Comparison of ENCODE assay signal across 12 cellular contexts in the genomic region with DNA sequence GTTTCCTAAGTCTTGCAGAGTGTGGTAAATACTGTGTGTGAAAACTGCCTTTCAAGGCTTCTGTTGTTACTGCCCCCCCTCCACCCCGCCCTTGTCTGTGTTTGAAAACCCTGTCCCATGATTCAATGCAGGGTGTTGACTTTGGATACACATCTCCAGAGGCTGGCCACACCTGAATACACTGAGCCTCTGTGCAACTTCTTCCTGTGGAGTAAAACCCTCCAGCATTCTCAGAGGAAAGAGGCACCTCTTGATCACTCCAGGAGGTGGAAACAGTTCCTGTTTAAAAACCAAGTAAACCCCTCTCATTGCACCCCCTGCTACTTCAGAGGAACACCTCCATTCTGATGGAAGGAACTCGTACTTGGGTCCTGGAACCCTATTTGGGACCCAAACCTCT.
DNase-seq lines count a peak whose midpoint lies in the region; ATAC-seq and TF ChIP-seq lines count a peak whose summit lies in the region.
"Had no signal": no experiment of that assay in that cellular context is flagged by ENCODE, and none has a peak within 500 bp of the region (broad histone marks: within the 10 kb centered on the region; RNA-seq: fewer than 3 reads in every experiment).

No MANE protein-coding gene starts in this region.

- WGBS in stomach, 5 donors = 15 to 47% (median 45%) methylated on average over 2 of the region's 2 CpGs

- no peaks in the 10 kb centered on the region for H3K36me3 ChIP-seq in stomach

- TF ChIP-seq CTCF in RWPE1 (conservative IDR thresholded peaks at IDR 0.05; ENCODE audit: low read depth) (no peak), stomach (IDR thresholded peaks at IDR 0.05) (peak in 1 of 7 experiments; percentile 12)

- POLR2A ChIA-PET in activated CD4-positive, alpha-beta T cell treated with anti-CD3 and anti-CD28 coated beads for 36 hours (lab: Charles Lee) = no interaction called here
- POLR2A ChIA-PET in RWPE1 (lab: Yijun Ruan, JAX; ENCODE audit: low non-redundant PET) = no interaction called here

- no peaks in the 10 kb centered on the region for H3K27me3 Mint-ChIP-seq in activated CD4-positive, alpha-beta T cell treated with anti-CD3 and anti-CD28 coated beads for 36 hours

- H3K27ac ChIP-seq in RWPE1 (peak overlapping the region; percentile 31; the same call in 1 of the 2 replicates), stomach (peak overlapping the region; percentile 47 to 63 (median 60))
- H3K27ac ChIP-seq: BLaER1 treated with 17β-estradiol and CSF1 and Interleukin-3, amounts not matched to agents 10 nM and 100 nM; SK-N-MC had no signal

- H3K27ac Mint-ChIP-seq in activated CD4-positive, alpha-beta T cell treated with anti-CD3 and anti-CD28 coated beads for 36 hours = peak overlapping the region; percentile 55

- peaks cover 0 to 42% (median 20%) of the 10 kb centered on the region in 4 donors for H3K4me1 ChIP-seq in stomach

- peaks cover 43% of the 10 kb centered on the region for H3K4me1 Mint-ChIP-seq in activated CD4-positive, alpha-beta T cell treated with anti-CD3 and anti-CD28 coated beads for 36 hours

- CTCF ChIA-PET in activated CD4-positive, alpha-beta T cell treated with anti-CD3 and anti-CD28 coated beads for 36 hours (lab: Charles Lee) = interaction anchor here (0.6 kb wide), 1 partner anchor 517 kb away, joined by 3 read pairs; no protein-coding TSS in a partner anchor
- CTCF ChIA-PET in RWPE1 (lab: Yijun Ruan, JAX) = interaction anchor here (0.6 kb wide), 1 partner anchor 17 kb away, joined by 3 read pairs; no protein-coding TSS in a partner anchor

- ATAC-seq in activated CD4-positive, alpha-beta T cell treated with anti-CD3 and anti-CD28 coated beads for 36 hours = no peak
- ATAC-seq in esophagus mucosa = peak; percentile 79

- no peaks in the 10 kb centered on the region for H3K27me3 ChIP-seq in stomach
- H3K27me3 ChIP-seq: BLaER1 treated with 17β-estradiol and CSF1 and Interleukin-3, amounts not matched to agents 10 nM and 100 nM had no signal

- no peak for TF ChIP-seq POLR2A in stomach (IDR thresholded peaks at IDR 0.05)

- no peak overlapping the region for H3K4me3 ChIP-seq in stomach
- H3K4me3 ChIP-seq: BLaER1 treated with 17β-estradiol and CSF1 and Interleukin-3, amounts not matched to agents 10 nM and 100 nM; SK-N-MC had no signal

- DNase-seq in activated CD4-positive, alpha-beta T cell treated with anti-CD3 and anti-CD28 coated beads for 36 hours = no peak
- no peak for DNase-seq in activated CD4-positive, alpha-beta T cell treated with anti-CD3 and anti-CD28 coated beads for 1 hour
- DNase-seq in RWPE1 (ENCODE audit: low spot score) = peak; percentile 15
- peak; percentile 69 for DNase-seq in stomach
- no peak for DNase-seq in NOMO-1 treated with dmso at 0.1 percent for 144 hours (lab: John Stamatoyannopoulos, UW; ENCODE audit: unreplicated experiment)
- DNase-seq in NCI-H128 (lab: John Stamatoyannopoulos, UW; ENCODE audit: unreplicated experiment) = no peak
- DNase-seq in GM19238 (ENCODE audit: insufficient read length, low spot score) = no peak
- DNase-seq: amygdala, hypothalamus had no signal

- no peaks in the 10 kb centered on the region for H3K9me3 Mint-ChIP-seq in activated CD4-positive, alpha-beta T cell treated with anti-CD3 and anti-CD28 coated beads for 36 hours (ENCODE audit: low read depth)

- intact Hi-C loops in activated CD4-positive, alpha-beta T cell treated with anti-CD3 and anti-CD28 coated beads for 36 hours (cut with DNase I, micrococcal nuclease) = loop anchor here in 1 of 2 experiments (5.0 to 10.0 kb wide), 2 partner anchors 455 to 583 kb away; no protein-coding TSS in a partner anchor
- intact Hi-C loops in stomach (cut with DNase I; ENCODE audit: low total_unique reads) = no loop called here

- H3K9me3 ChIP-seq in stomach = no peaks in the 10 kb centered on the region
- H3K9me3 ChIP-seq: BLaER1 treated with 17β-estradiol and CSF1 and Interleukin-3, amounts not matched to agents 10 nM and 100 nM had no signal

- H3K4me3 Mint-ChIP-seq in activated CD4-positive, alpha-beta T cell treated with anti-CD3 and anti-CD28 coated beads for 36 hours = no peak overlapping the region

- peaks cover 35% of the 10 kb centered on the region for H3K36me3 Mint-ChIP-seq in activated CD4-positive, alpha-beta T cell treated with anti-CD3 and anti-CD28 coated beads for 36 hours (ENCODE audit: low read depth)

- no peak for TF ChIP-seq EP300 in stomach (IDR thresholded peaks at IDR 0.05)

Comparison
In these comparisons a context has a peak if more than half of its experiments do, and no peak if none do; other contexts are left out.
1. DNase-seq: peak in RWPE1 (single experiment) and stomach (single experiment); none in activated CD4-positive, alpha-beta T cell treated with anti-CD3 and anti-CD28 coated beads for 36 hours (single experiment), activated CD4-positive, alpha-beta T cell treated with anti-CD3 and anti-CD28 coated beads for 1 hour (single experiment), NOMO-1 treated with dmso at 0.1 percent for 144 hours (single experiment), NCI-H128 (single experiment) and GM19238 (single experiment).